9 cellular contexts compared by ENCODE assay signal in the genomic region with DNA sequence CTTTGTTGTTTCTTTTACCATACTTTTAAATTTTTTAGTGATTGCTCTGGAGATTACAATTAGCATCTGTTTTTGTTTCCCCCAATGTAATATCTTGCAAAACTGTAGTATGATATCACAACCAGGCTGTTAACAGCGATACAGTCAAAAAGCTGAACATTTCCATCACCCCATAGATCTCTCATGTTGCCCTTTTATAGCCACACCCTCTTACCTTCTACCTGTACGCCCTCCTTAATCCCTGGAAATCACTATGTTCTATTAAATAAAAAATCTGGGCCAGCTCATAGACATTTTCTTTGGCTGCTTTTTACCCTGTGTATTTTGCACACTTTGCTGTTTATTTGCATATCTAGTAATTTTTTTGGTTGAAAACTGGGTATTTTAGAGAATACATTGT.
"Had no signal": no experiment of that assay in that cellular context is flagged by ENCODE, and none has a peak within 500 bp of the region (broad histone marks: within the 10 kb centered on the region; RNA-seq: fewer than 3 reads in every experiment).

No MANE protein-coding gene starts in this region.

- H2AFZ ChIP-seq: GM23338 had no signal

- H3K9me3 Mint-ChIP-seq: GM23338, H9, HFFc6 had no signal

- H3K27me3 Mint-ChIP-seq: IgD-negative memory B cell had no signal

- FAIRE-seq: H1, HepG2 had no signal

- H3K27ac ChIP-seq: HL-60 had no signal

- H3K27ac Mint-ChIP-seq: H9, HFFc6, IgD-negative memory B cell had no signal

- H3K4me2 ChIP-seq: GM23338 had no signal

- H3K4me3 Mint-ChIP-seq: GM23338, H9, HFFc6, IgD-negative memory B cell had no signal

- H3K4me1 Mint-ChIP-seq: GM23338, H9 had no signal

- ATAC-seq: GM23338, HepG2 had no signal

- DNase-seq: H9, HCEC 1CT, HFFc6, KBM-7 had no signal

- H3K4me3 ChIP-seq: GM23338 had no signal
